ENCODE assay signal across 20 cellular contexts in genomic region chr13:97726664-97727235, GRCh38.
DNase-seq lines count a peak whose midpoint lies in the region; ATAC-seq and TF ChIP-seq lines count a peak whose summit lies in the region.
"Had no signal": no experiment of that assay in that cellular context is flagged by ENCODE, and none has a peak within 500 bp of the region (broad histone marks: within the 10 kb centered on the region; RNA-seq: fewer than 3 reads in every experiment).

No MANE protein-coding gene starts in this region.

- no peak overlapping the region for H3K4me3 Mint-ChIP-seq in MCF 10A (ENCODE audit: unreplicated experiment)
- H3K4me3 Mint-ChIP-seq: neural crest cell, T-helper 17 cell had no signal

- TF ChIP-seq CTCF in MCF 10A (IDR thresholded peaks at IDR 0.05; ENCODE audit: unreplicated experiment): no peak
- no peak for TF ChIP-seq CTCF in breast epithelium (IDR thresholded peaks at IDR 0.05)
- no peak for TF ChIP-seq CTCF in coronary artery (IDR thresholded peaks at IDR 0.05)
- no peak for TF ChIP-seq CTCF in tibial artery (IDR thresholded peaks at IDR 0.05)

- H3K9me3 ChIP-seq in breast epithelium: no peaks in the 10 kb centered on the region
- no peaks in the 10 kb centered on the region for H3K9me3 ChIP-seq in tibial artery
- H3K9me3 ChIP-seq: A549, gastrocnemius medialis, mucosa of descending colon, psoas muscle had no signal

- H3K4me3 ChIP-seq in breast epithelium (no peak overlapping the region), coronary artery (peak overlapping the region; percentile 44), tibial artery (no peak overlapping the region)
- H3K4me3 ChIP-seq: A549; BLaER1 treated with 17β-estradiol and CSF1 and Interleukin-3, amounts not matched to agents 10 nM and 100 nM; gastrocnemius medialis; mucosa of descending colon; psoas muscle had no signal

- peak; percentile 96 for DNase-seq in MCF 10A (ENCODE audit: unreplicated experiment)
- no peak for DNase-seq in breast epithelium (ENCODE audit: low spot score in 2 of 2)
- no peak for DNase-seq in coronary artery (ENCODE audit: low spot score)
- no peak for DNase-seq in left lobe of liver (ENCODE audit: low spot score)
- DNase-seq in tibial artery: no peak
- no peak for DNase-seq in amniotic stem cell (lab: John Stamatoyannopoulos, UW)
- DNase-seq: activated CD4-positive, alpha-beta T cell treated with anti-CD3 and anti-CD28 coated beads, Interleukin-2, amount 50 U/mL, for 4 hours; activated gamma-delta T cell; EL; gastrocnemius medialis; mucosa of descending colon; NCI-H2029; NCI-H510A; psoas muscle; T-helper 17 cell had no signal

- H3K4me1 ChIP-seq in breast epithelium (no peaks in the 10 kb centered on the region), tibial artery (peaks cover 0 to 26% (median 2%) of the 10 kb centered on the region in 4 donors)
- H3K4me1 ChIP-seq: A549; BLaER1 treated with 17β-estradiol and CSF1 and Interleukin-3, amounts not matched to agents 10 nM and 100 nM; gastrocnemius medialis; psoas muscle had no signal

- intact Hi-C loops in MCF 10A (cut with micrococcal nuclease) (no loop called here), breast epithelium (cut with DNase I; ENCODE audit: low total_unique reads) (no loop called here), tibial artery (cut with DNase I; ENCODE audit: low total_unique reads) (loop anchor here (5.0 kb wide), 1 partner anchor 56 kb away; no protein-coding TSS in a partner anchor)

- H3K27ac Mint-ChIP-seq in MCF 10A (ENCODE audit: low read depth, unreplicated experiment): peak overlapping the region; percentile 70
- H3K27ac Mint-ChIP-seq: T-helper 17 cell had no signal

- H3K36me3 Mint-ChIP-seq in MCF 10A (ENCODE audit: insufficient read depth, unreplicated experiment): no peaks in the 10 kb centered on the region

- H3K4me1 Mint-ChIP-seq in MCF 10A (ENCODE audit: insufficient read depth, unreplicated experiment): peaks cover 52% of the 10 kb centered on the region
- H3K4me1 Mint-ChIP-seq: neural crest cell, T-helper 17 cell had no signal

- no peak for TF ChIP-seq POLR2A in breast epithelium (IDR thresholded peaks at IDR 0.05)

- peak; percentile 78 for ATAC-seq in left lobe of liver
- no peak for ATAC-seq in esophagus mucosa
- no peak for ATAC-seq in HG02870 (IDR thresholded peaks at IDR 0.05; ENCODE audit: unreplicated experiment)
- ATAC-seq: A549, mucosa of descending colon, psoas muscle, T-helper 17 cell had no signal

- no peaks in the 10 kb centered on the region for H3K27me3 Mint-ChIP-seq in MCF 10A (ENCODE audit: insufficient read depth, unreplicated experiment)

- POLR2A ChIA-PET in MCF 10A (lab: Yijun Ruan, JAX): interaction anchor here (0.5 to 1.4 kb wide), 6 partner anchors 8 to 293 kb away, joined by 3 to 8 read pairs (median 3); partner anchors contain the start of gene RAP2A

- H3K36me3 ChIP-seq in breast epithelium (no peaks in the 10 kb centered on the region), tibial artery (no peaks in the 10 kb centered on the region)
- H3K36me3 ChIP-seq: BLaER1 treated with 17β-estradiol and CSF1 and Interleukin-3, amounts not matched to agents 10 nM and 100 nM; gastrocnemius medialis had no signal

- BruUV-seq in MCF 10A (replicated peaks; lab: Mats Ljungman, UMichigan): no TSS peak

- peaks cover 7% of the 10 kb centered on the region for H3K9me3 Mint-ChIP-seq in MCF 10A (ENCODE audit: unreplicated experiment)
- H3K9me3 Mint-ChIP-seq: neural crest cell had no signal

- H3K27me3 ChIP-seq in breast epithelium (no peaks in the 10 kb centered on the region), tibial artery (no peaks in the 10 kb centered on the region)
- H3K27me3 ChIP-seq: BLaER1 treated with 17β-estradiol and CSF1 and Interleukin-3, amounts not matched to agents 10 nM and 100 nM; gastrocnemius medialis had no signal

- peak overlapping the region in 1 of 2 donors; percentile 41 for H3K27ac ChIP-seq in breast epithelium
- H3K27ac ChIP-seq in coronary artery: peak overlapping the region; percentile 67 to 94
- peak overlapping the region; percentile 37 to 50 for H3K27ac ChIP-seq in tibial artery
- H3K27ac ChIP-seq: A549; BLaER1 treated with 17β-estradiol and CSF1 and Interleukin-3, amounts not matched to agents 10 nM and 100 nM; gastrocnemius medialis; psoas muscle had no signal

- CTCF ChIA-PET in MCF 10A (lab: Yijun Ruan, JAX): interaction anchor here (0.5 to 1.5 kb wide), 3 partner anchors 22 to 134 kb away, joined by 3 read pairs; no protein-coding TSS in a partner anchor
